ENCODE assay signal across 8 cellular contexts in the genomic region with DNA sequence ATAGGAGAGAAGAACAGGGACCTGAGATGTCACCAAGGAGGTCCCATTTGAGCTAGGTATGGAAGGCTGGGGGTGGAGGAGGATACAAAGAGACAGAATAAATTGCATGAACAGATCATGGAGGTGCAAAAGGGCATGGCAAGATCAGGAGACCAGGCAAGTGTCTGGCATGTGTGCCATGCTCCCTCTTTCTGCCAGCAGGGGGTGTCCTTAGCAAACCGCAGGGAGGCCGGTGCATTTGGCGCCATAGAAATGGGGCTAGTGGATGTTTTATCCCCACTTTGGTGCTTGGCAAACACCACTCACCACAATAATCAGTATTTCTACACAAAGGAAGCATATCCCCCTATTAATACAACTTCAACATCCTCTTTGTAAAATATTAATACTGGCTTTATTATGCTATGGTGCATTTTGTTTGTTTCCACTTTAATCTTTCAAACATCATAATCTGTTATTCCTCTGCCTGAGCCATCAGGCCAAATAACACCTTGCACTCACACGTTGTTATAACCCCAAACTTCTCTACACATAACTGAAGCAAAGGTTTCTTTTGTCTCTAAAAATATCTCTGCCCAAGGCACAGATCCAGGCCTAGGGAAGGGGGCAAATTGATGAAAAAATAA. TPM values are rescaled to one million over a fixed set of nuclear protein-coding genes. Genes with fewer than 3 reads are reported as not detected.
DNase-seq lines count a peak whose midpoint lies in the region; ATAC-seq and TF ChIP-seq lines count a peak whose summit lies in the region.

No MANE protein-coding gene starts in this region.

- TF ChIP-seq POLR2A in esophagus muscularis mucosa (IDR thresholded peaks at IDR 0.05; ENCODE audit: low read depth), result no peak

- TF ChIP-seq EP300 in esophagus muscularis mucosa (IDR thresholded peaks at IDR 0.05), result no peak

- H3K36me3 ChIP-seq in cardiac muscle cell, result no peaks in the 10 kb centered on the region
- H3K36me3 ChIP-seq in right atrium auricular region, result no peaks in the 10 kb centered on the region
- no peaks in the 10 kb centered on the region for H3K36me3 ChIP-seq in esophagus muscularis mucosa

- ATAC-seq in GM18519 (IDR thresholded peaks at IDR 0.05; ENCODE audit: low FRiP score, unreplicated experiment), result no peak

- DNase-seq in cardiac muscle cell (ENCODE audit: low read depth in 1 of 2, low spot score in 1 of 2) (peak in 1 of 2 donors; percentile 59), right atrium auricular region (ENCODE audit: low spot score) (no peak), NOMO-1 (lab: John Stamatoyannopoulos, UW; ENCODE audit: unreplicated experiment in 2 of 2) (peak; percentile 63 to 68), esophagus muscularis mucosa (ENCODE audit: extremely low spot score) (no peak), NCI-H2029 (lab: John Stamatoyannopoulos, UW) (no peak)
- DNase-seq in activated CD8-positive, alpha-beta memory T cell treated with anti-CD3 and anti-CD28 coated beads for 1 hour (ENCODE audit: extremely low read depth in 1 of 2, low read depth in 1 of 2), result peak; percentile 28 to 41
- DNase-seq in stimulated activated CD4-positive, alpha-beta T cell treated with anti-CD3 and anti-CD28 coated beads, Interleukin-12 subunit alpha, Interleukin-12 subunit beta, amount 100 ng/mL, for 24 hours (ENCODE audit: low read depth in 2 of 2), result peak; percentile 44 to 67

- intact Hi-C loops in esophagus muscularis mucosa (cut with DNase I), result loop anchor here (2.0 to 5.0 kb wide), 3 partner anchors 59 to 237 kb away; a partner anchor contains a TSS

- no peak overlapping the region for H3K4me3 ChIP-seq in cardiac muscle cell
- no peak overlapping the region for H3K4me3 ChIP-seq in right atrium auricular region
- H3K4me3 ChIP-seq in esophagus muscularis mucosa, result no peak overlapping the region

- 73% methylated on average over 4 of the region's 4 CpGs for WGBS in esophagus muscularis mucosa

- H3K27me3 ChIP-seq in cardiac muscle cell, result no peaks in the 10 kb centered on the region
- no peaks in the 10 kb centered on the region for H3K27me3 ChIP-seq in right atrium auricular region
- H3K27me3 ChIP-seq in esophagus muscularis mucosa, result no peaks in the 10 kb centered on the region

- TF ChIP-seq CTCF in cardiac muscle cell (IDR thresholded peaks at IDR 0.05; ENCODE audit: low read depth, low read length) (peak; percentile 59), right atrium auricular region (IDR thresholded peaks at IDR 0.05) (peak in 1 of 2 donors; percentile 66), esophagus muscularis mucosa (IDR thresholded peaks at IDR 0.05) (peak; percentile 38 to 57 (median 45))

- H3K9me3 ChIP-seq in cardiac muscle cell (ENCODE audit: low read depth), result no peaks in the 10 kb centered on the region
- H3K9me3 ChIP-seq in right atrium auricular region, result no peaks in the 10 kb centered on the region
- no peaks in the 10 kb centered on the region for H3K9me3 ChIP-seq in esophagus muscularis mucosa

- no peaks in the 10 kb centered on the region for H3K4me1 ChIP-seq in cardiac muscle cell (ENCODE audit: low read depth)
- H3K4me1 ChIP-seq in right atrium auricular region, result peaks cover 0 to 27% of the 10 kb centered on the region in 2 donors
- peaks cover 19 to 41% (median 37%) of the 10 kb centered on the region in 4 donors for H3K4me1 ChIP-seq in esophagus muscularis mucosa

- H3K27ac ChIP-seq in cardiac muscle cell, result no peak overlapping the region
- no peak overlapping the region for H3K27ac ChIP-seq in right atrium auricular region
- H3K27ac ChIP-seq in esophagus muscularis mucosa (replicated peaks in 1 of 4), result peak overlapping the region in 1 of 4 donors; percentile 7

RNA-seq across cellular contexts. Expression of a gene that starts 25.9 kb away (rescaled TPM):
- total RNA-seq in cardiac muscle cell (13.7 and 23.1 TPM in 2 replicates), right atrium auricular region (100 to 1,000 TPM; 156 to 324 TPM), esophagus muscularis mucosa (100 to 1,000 TPM; 432 to 759 (median 607) TPM)
- polyA plus RNA-seq in cardiac muscle cell, result 40.7 and 54.7 TPM in 2 replicates

RNA-seq across cellular contexts. Expression of a gene that starts 30.9 kb away (rescaled TPM):
- total RNA-seq in cardiac muscle cell (not detected in 2 replicates), right atrium auricular region (not detected), esophagus muscularis mucosa (under 1 TPM in 1 of 4 donors, not detected in 3; 0.98 TPM)
- polyA plus RNA-seq in cardiac muscle cell, result 0.31 and 0.52 TPM in 2 replicates

RNA-seq across cellular contexts. Expression of a gene that starts 35.8 kb away (rescaled TPM):
- 74.1 and 89.4 TPM in 2 replicates for total RNA-seq in cardiac muscle cell
- 129 and 133 TPM in 2 replicates for polyA plus RNA-seq in cardiac muscle cell
- 100 to 1,000 TPM; 144 to 156 TPM for total RNA-seq in right atrium auricular region
- 100 to 1,000 TPM; 154 to 362 (median 273) TPM for total RNA-seq in esophagus muscularis mucosa

RNA-seq across cellular contexts. Expression of a gene that starts 39.2 kb away (rescaled TPM):
- total RNA-seq in cardiac muscle cell (1.8 TPM in 1 of 2 replicates, not detected in the other), right atrium auricular region (1 to 10 TPM; 1.8 to 3.4 TPM), esophagus muscularis mucosa (1 to 10 TPM in 3 of 4 donors, not detected in 1; 2.1 to 4.2 (median 2.7) TPM)
- 0.42 and 0.86 TPM in 2 replicates for polyA plus RNA-seq in cardiac muscle cell

RNA-seq across cellular contexts. Expression of a gene that starts 49.4 kb away (rescaled TPM):
- not detected in 2 replicates for total RNA-seq in cardiac muscle cell
- not detected in 2 replicates for polyA plus RNA-seq in cardiac muscle cell
- not detected for total RNA-seq in right atrium auricular region
- not detected for total RNA-seq in esophagus muscularis mucosa

Comparison
In these comparisons a context has a peak if more than half of its experiments do, and no peak if none do; other contexts are left out.
1. DNase-seq: peak in NOMO-1 (2 of 2), activated CD8-positive, alpha-beta memory T cell treated with anti-CD3 and anti-CD28 coated beads for 1 hour (2 of 2) and stimulated activated CD4-positive, alpha-beta T cell treated with anti-CD3 and anti-CD28 coated beads, Interleukin-12 subunit alpha, Interleukin-12 subunit beta, amount 100 ng/mL, for 24 hours (2 of 2); none in right atrium auricular region (single experiment), esophagus muscularis mucosa (single experiment) and NCI-H2029 (single experiment).